2 cellular contexts compared by ENCODE assay signal in the genomic region with DNA sequence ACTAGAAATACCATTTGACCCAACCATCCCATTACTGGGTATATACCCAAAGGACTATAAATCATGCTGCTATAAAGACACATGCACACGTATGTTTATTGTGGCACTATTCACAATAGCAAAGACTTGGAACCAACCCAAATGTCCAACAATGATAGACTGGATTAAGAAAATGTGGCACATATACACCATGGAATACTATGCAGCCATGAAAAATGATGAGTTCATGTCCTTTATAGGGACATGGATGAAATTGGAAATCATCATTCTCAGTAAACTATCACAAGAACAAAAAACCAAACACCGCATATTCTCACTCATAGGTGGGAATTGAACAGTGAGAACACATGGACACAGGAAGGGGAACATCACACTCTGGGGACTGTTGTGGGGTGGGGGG.
DNase-seq lines count a peak whose midpoint lies in the region; ATAC-seq, FAIRE-seq and TF ChIP-seq lines count a peak whose summit lies in the region.
"Not testable (repeated sequence)": the region's sequence is repeated elsewhere in the genome, so short reads cannot be mapped to it uniquely, and the experiment has no call there.

No MANE protein-coding gene starts in this region.

- not testable (repeated sequence) for DNase-seq in K562 (ENCODE audit: extremely low read depth in 1 of 4, low spot score in 3 of 4)

- not testable (repeated sequence) for TF ChIP-seq CTCF in HEK293 (tag by site-specific recombination; IDR thresholded peaks at IDR 0.05); K562 (IDR thresholded peaks at IDR 0.05 in 2 of 3, conservative IDR thresholded peaks at IDR 0.05 in 1 of 3; ENCODE audit: insufficient read depth in 2 of 3, low read depth in 1 of 3, low read length in 3 of 3)

- ATAC-seq in K562 = not testable (repeated sequence)

- TF ChIP-seq POLR2A in K562 (conservative IDR thresholded peaks at IDR 0.05) = not testable (repeated sequence)

- POLR2A ChIA-PET in HEK293 (lab: Yijun Ruan, JAX); K562 (lab: Yijun Ruan, JAX): not testable (repeated sequence)

- intact Hi-C loops in K562 (cut with micrococcal nuclease) = loop anchor here (5.0 to 10.0 kb wide), 2 partner anchors 57 to 170 kb away; no protein-coding TSS in a partner anchor

- BruUV-seq in K562 (replicated peaks; lab: Mats Ljungman, UMichigan) = not testable (repeated sequence)

- not testable (repeated sequence) for TF ChIP-seq EP300 in K562 (IDR thresholded peaks at IDR 0.05; ENCODE audit: low read length)

- WGBS in K562 (ENCODE audit: insufficient coverage, low coverage, missing lambda C conversion rate) = no CpG with 5 or more reads among the region's 2 CpGs

- not testable (repeated sequence) for H3K36me3 ChIP-seq in HEK293 (ENCODE audit: control insufficient read depth in 2 of 2, insufficient read depth in 1 of 2, low read length in 2 of 2); K562 (ENCODE audit: control insufficient read depth, insufficient read depth, low read length)

- not testable (repeated sequence) for H3K4me3 ChIP-seq in HEK293 (ENCODE audit: low read depth, low read length); K562

- not testable (repeated sequence) for H4K20me1 ChIP-seq in K562 (replicated peaks; ENCODE audit: control insufficient read depth, insufficient read depth, low read length)

- not testable (repeated sequence) for H3K9me3 ChIP-seq in HEK293 (ENCODE audit: control insufficient read depth, insufficient read depth, low read depth, low read length); K562 (replicated peaks; ENCODE audit: control insufficient read depth, insufficient read depth, low read depth, low read length)

- not testable (repeated sequence) for H3K4me2 ChIP-seq in K562 (ENCODE audit: insufficient read depth, low read length)

- not testable (repeated sequence) for H3K9me1 ChIP-seq in K562 (ENCODE audit: control insufficient read depth, insufficient read depth, low read length)

- H3K79me2 ChIP-seq in K562 (ENCODE audit: control insufficient read depth, insufficient read depth, low read length) = not testable (repeated sequence)

- in situ Hi-C loops in K562 (cut with MboI) = loop anchor here (5.0 kb wide), 1 partner anchor 73 kb away; the partner anchor contains the start of gene LRRC8C

- not testable (repeated sequence) for TF ChIP-seq RAD21 in K562 (CRISPR knock-in tag; conservative IDR thresholded peaks at IDR 0.05 in 1 of 2, IDR thresholded peaks at IDR 0.05 in 1 of 2)

- H3K4me1 ChIP-seq in HEK293 (ENCODE audit: control insufficient read depth, insufficient read depth, low read length) (peaks cover 15% of the 10 kb centered on the region; the same call in 1 of the 2 replicates), K562 (replicated peaks in 1 of 2; ENCODE audit: control insufficient read depth in 2 of 2, insufficient read depth in 2 of 2, low read length in 2 of 2) (peaks cover 5 to 46% of the 10 kb centered on the region in 2 experiments)

- H3K9ac ChIP-seq in K562 (ENCODE audit: insufficient read depth in 1 of 2, low read depth in 2 of 2, low read length in 2 of 2) = not testable (repeated sequence)

- FAIRE-seq in K562 (lab: Jason Lieb, UNC) = not testable (repeated sequence)

- CTCF ChIA-PET in HEK293 (lab: Yijun Ruan, JAX); K562 (lab: Yijun Ruan, JAX; ENCODE audit: low intra/inter-chr PET ratio): not testable (repeated sequence)

- H3K27ac ChIP-seq in HEK293 (ENCODE audit: extremely low read depth, low read depth, low read length); K562 (ENCODE audit: extremely low read depth, low read depth, low read length): not testable (repeated sequence)

- H3K27me3 ChIP-seq in K562 (ENCODE audit: control insufficient read depth in 2 of 2, insufficient read depth in 2 of 2, low read length in 2 of 2) = not testable (repeated sequence)

- H2AFZ ChIP-seq in K562 (ENCODE audit: low read depth, low read length) = not testable (repeated sequence)

TF ChIP-seq in HEK293, 187 proteins besides CTCF, POLR2A, EP300 and RAD21:
- peak; percentile 98 for TF ChIP-seq ZNF146 (tag by site-specific recombination; IDR thresholded peaks at IDR 0.05)
- TF ChIP-seq, protein P1, sequence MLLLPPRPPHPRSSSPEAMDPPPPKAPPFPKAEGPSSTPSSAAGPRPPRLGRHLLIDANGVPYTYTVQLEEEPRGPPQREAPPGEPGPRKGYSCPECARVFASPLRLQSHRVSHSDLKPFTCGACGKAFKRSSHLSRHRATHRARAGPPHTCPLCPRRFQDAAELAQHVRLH (tag by site-specific recombination; IDR thresholded peaks at IDR 0.05) = peak; percentile 75; the same call in 1 of the 2 replicates

TF ChIP-seq in K562, 482 proteins besides CTCF, POLR2A, EP300 and RAD21:
- TF ChIP-seq KDM1A (IDR thresholded peaks at IDR 0.05) = 0 out of 4 replicates have a peak, but pooled peaks of 1 of the 2 experiments have one; percentile 19
- peak; percentile 58 for TF ChIP-seq BCOR (IDR thresholded peaks at IDR 0.05)
